In genomic region chr5:37378066-37378465, GRCh38 we compare ENCODE assay signal across 7 cellular contexts. TPM values are rescaled to one million over a fixed set of nuclear protein-coding genes. Genes with fewer than 3 reads are reported as not detected.
DNase-seq lines count a peak whose midpoint lies in the region; ATAC-seq and TF ChIP-seq lines count a peak whose summit lies in the region.
"Not testable (repeated sequence)": the region's sequence is repeated elsewhere in the genome, so short reads cannot be mapped to it uniquely, and the experiment has no call there.

No MANE protein-coding gene starts in this region.

- peaks cover 15% of the 10 kb centered on the region for H3K36me3 Mint-ChIP-seq in CD4-positive, alpha-beta T cell (ENCODE audit: low read depth)
- not testable (repeated sequence) for H3K36me3 Mint-ChIP-seq in WTC11; activated naive CD8-positive, alpha-beta T cell; chondrocyte (ENCODE audit: low read depth); naive thymus-derived CD4-positive, alpha-beta T cell
- peaks cover 27% of the 10 kb centered on the region for H3K36me3 Mint-ChIP-seq in activated T-cell treated with anti-CD3 and anti-CD28 coated beads, Interleukin-2, amount 50 U/mL, for 24 hours (ENCODE audit: low read depth)

- peak overlapping the region; percentile 74 for H3K4me3 Mint-ChIP-seq in CD4-positive, alpha-beta T cell
- peak overlapping the region; percentile 45 for H3K4me3 Mint-ChIP-seq in WTC11
- H3K4me3 Mint-ChIP-seq in activated T-cell treated with anti-CD3 and anti-CD28 coated beads, Interleukin-2, amount 50 U/mL, for 24 hours: peak overlapping the region; percentile 95
- peak overlapping the region; percentile 96 for H3K4me3 Mint-ChIP-seq in activated naive CD8-positive, alpha-beta T cell
- not testable (repeated sequence) for H3K4me3 Mint-ChIP-seq in chondrocyte (ENCODE audit: unreplicated experiment)
- H3K4me3 Mint-ChIP-seq in naive thymus-derived CD4-positive, alpha-beta T cell: peak overlapping the region in 9 of 10 donors; percentile 51 to 98 (median 71)

- H2BK120ac ChIP-seq in trophoblast cell (ENCODE audit: insufficient read depth, low read length, poor library complexity): not testable (repeated sequence)

- not testable (repeated sequence) for H3K18ac ChIP-seq in trophoblast cell (ENCODE audit: low read length)

- not testable (repeated sequence) for ATAC-seq in CD4-positive, alpha-beta T cell (ENCODE audit: poor library complexity); WTC11; naive thymus-derived CD4-positive, alpha-beta T cell

- not testable (repeated sequence) for H2BK12ac ChIP-seq in trophoblast cell (ENCODE audit: low read length)

- H3K9ac ChIP-seq in trophoblast cell (ENCODE audit: low read length): not testable (repeated sequence)

- H3K27me3 Mint-ChIP-seq in CD4-positive, alpha-beta T cell; activated T-cell treated with anti-CD3 and anti-CD28 coated beads, Interleukin-2, amount 50 U/mL, for 24 hours; activated naive CD8-positive, alpha-beta T cell; chondrocyte (ENCODE audit: low read depth); naive thymus-derived CD4-positive, alpha-beta T cell: not testable (repeated sequence)
- peaks cover 19% of the 10 kb centered on the region for H3K27me3 Mint-ChIP-seq in WTC11 (ENCODE audit: low read depth)

- not testable (repeated sequence) for H3K4me3 ChIP-seq in naive thymus-derived CD4-positive, alpha-beta T cell (ENCODE audit: low read length); trophoblast cell (ENCODE audit: low read depth, low read length)

- not testable (repeated sequence) for H3K79me1 ChIP-seq in trophoblast cell (ENCODE audit: low read length)

- H3K9me3 ChIP-seq in CD4-positive, alpha-beta T cell (ENCODE audit: control insufficient read depth, low read length); naive thymus-derived CD4-positive, alpha-beta T cell (ENCODE audit: control insufficient read depth in 2 of 3, low read length in 3 of 3); trophoblast cell (ENCODE audit: insufficient read depth, low read depth, low read length): not testable (repeated sequence)

- peak overlapping the region; percentile 69 for H3K27ac Mint-ChIP-seq in CD4-positive, alpha-beta T cell
- not testable (repeated sequence) for H3K27ac Mint-ChIP-seq in WTC11; activated naive CD8-positive, alpha-beta T cell; chondrocyte (ENCODE audit: unreplicated experiment)
- peak overlapping the region; percentile 50 for H3K27ac Mint-ChIP-seq in activated T-cell treated with anti-CD3 and anti-CD28 coated beads, Interleukin-2, amount 50 U/mL, for 24 hours
- peak overlapping the region in 3 of 9 donors; percentile 21 to 55 (median 36) for H3K27ac Mint-ChIP-seq in naive thymus-derived CD4-positive, alpha-beta T cell

- not testable (repeated sequence) for H3K4ac ChIP-seq in trophoblast cell (ENCODE audit: low read depth, low read length)

- not testable (repeated sequence) for H2BK5ac ChIP-seq in trophoblast cell (ENCODE audit: low read depth, low read length, poor library complexity)

- not testable (repeated sequence) for H3K27me3 ChIP-seq in CD4-positive, alpha-beta T cell (ENCODE audit: control insufficient read depth, insufficient read depth, low read length); naive thymus-derived CD4-positive, alpha-beta T cell (ENCODE audit: control insufficient read depth in 2 of 2, insufficient read depth in 2 of 2, low read length in 2 of 2); trophoblast cell (ENCODE audit: insufficient read depth, low read length)

- not testable (repeated sequence) for H2AK5ac ChIP-seq in trophoblast cell (ENCODE audit: low read length)

- DNase-seq in CD4-positive, alpha-beta T cell; WTC11 (ENCODE audit: low spot score); activated T-cell treated with anti-CD3 and anti-CD28 coated beads, Interleukin-2, amount 50 U/mL, for 24 hours; naive thymus-derived CD4-positive, alpha-beta T cell; trophoblast cell: not testable (repeated sequence)
- peak; percentile 29 for DNase-seq in chondrocyte (ENCODE audit: low spot score)

- not testable (repeated sequence) for TF ChIP-seq CTCF in CD4-positive, alpha-beta T cell (IDR thresholded peaks at IDR 0.05); WTC11 (IDR thresholded peaks at IDR 0.05); chondrocyte (IDR thresholded peaks at IDR 0.05)

- intact Hi-C loops in CD4-positive, alpha-beta T cell (cut with DNase I, micrococcal nuclease): not testable (repeated sequence)
- intact Hi-C loops in naive thymus-derived CD4-positive, alpha-beta T cell (cut with micrococcal nuclease): loop anchor here in 1 of 2 donors (10.0 kb wide), 1 partner anchor 163 kb away; no protein-coding TSS in a partner anchor

- not testable (repeated sequence) for H3K14ac ChIP-seq in trophoblast cell (ENCODE audit: low read length)

- H3K4me1 ChIP-seq in naive thymus-derived CD4-positive, alpha-beta T cell (ENCODE audit: control insufficient read depth in 2 of 2, insufficient read depth in 2 of 2, low read length in 2 of 2); trophoblast cell (ENCODE audit: control insufficient read depth in 1 of 2, insufficient read depth in 2 of 2, low read length in 2 of 2): not testable (repeated sequence)

- H4K91ac ChIP-seq in trophoblast cell (ENCODE audit: low read depth, low read length): not testable (repeated sequence)

- H3K27ac ChIP-seq in CD4-positive, alpha-beta T cell (ENCODE audit: low read depth, low read length); naive thymus-derived CD4-positive, alpha-beta T cell (ENCODE audit: low read depth, low read length); trophoblast cell (ENCODE audit: low read depth, low read length): not testable (repeated sequence)

- H3K4me2 ChIP-seq in trophoblast cell (ENCODE audit: low read length): not testable (repeated sequence)

- peaks cover 18% of the 10 kb centered on the region for H3K4me1 Mint-ChIP-seq in CD4-positive, alpha-beta T cell (ENCODE audit: low read depth)
- H3K4me1 Mint-ChIP-seq in WTC11: not testable (repeated sequence)
- peaks cover 12% of the 10 kb centered on the region for H3K4me1 Mint-ChIP-seq in activated T-cell treated with anti-CD3 and anti-CD28 coated beads, Interleukin-2, amount 50 U/mL, for 24 hours (ENCODE audit: low read depth)
- peaks cover 13% of the 10 kb centered on the region for H3K4me1 Mint-ChIP-seq in activated naive CD8-positive, alpha-beta T cell (ENCODE audit: low read depth)
- H3K4me1 Mint-ChIP-seq in chondrocyte (ENCODE audit: low read depth): peaks cover 11% of the 10 kb centered on the region
- peaks cover 12 to 20% (median 18%) of the 10 kb centered on the region in 7 donors for H3K4me1 Mint-ChIP-seq in naive thymus-derived CD4-positive, alpha-beta T cell

- not testable (repeated sequence) for H3K36me3 ChIP-seq in naive thymus-derived CD4-positive, alpha-beta T cell (ENCODE audit: control insufficient read depth in 2 of 3, insufficient read depth in 3 of 3, low read length in 3 of 3); trophoblast cell (ENCODE audit: control insufficient read depth in 1 of 2, insufficient read depth in 2 of 2, low read length in 2 of 2)

- H3K23ac ChIP-seq in trophoblast cell (ENCODE audit: low read length): not testable (repeated sequence)

- H4K12ac ChIP-seq in trophoblast cell (ENCODE audit: low read depth, low read length): not testable (repeated sequence)

- not testable (repeated sequence) for H3K79me2 ChIP-seq in trophoblast cell (ENCODE audit: control insufficient read depth, insufficient read depth, low read length, poor library complexity)

- no CpG with 5 or more reads among the region's 12 CpGs for WGBS in trophoblast cell (ENCODE audit: extremely low coverage, insufficient coverage, insufficient read length)

- not testable (repeated sequence) for H2AFZ ChIP-seq in trophoblast cell (ENCODE audit: insufficient read depth, low read length, poor library complexity)

- POLR2A ChIA-PET in CD4-positive, alpha-beta T cell (lab: Charles Lee); WTC11 (lab: Charles Lee): not testable (repeated sequence)
- POLR2A ChIA-PET in naive thymus-derived CD4-positive, alpha-beta T cell (lab: Charles Lee): interaction anchor here (1.9 kb wide), 1 partner anchor 501 kb away, joined by 8 read pairs; the partner anchor contains the start of gene NIPBL

- CTCF ChIA-PET in CD4-positive, alpha-beta T cell (lab: Charles Lee): interaction anchor here (0.9 to 2.0 kb wide), 3 partner anchors 8 to 29 kb away, joined by 3 to 43 read pairs (median 6); partner anchors contain the start of gene NUP155
- CTCF ChIA-PET in WTC11 (lab: Charles Lee); naive thymus-derived CD4-positive, alpha-beta T cell (lab: Charles Lee): not testable (repeated sequence)

- peak overlapping the region; percentile 28 for H4K8ac ChIP-seq in trophoblast cell (ENCODE audit: low read depth, low read length)

- not testable (repeated sequence) for H3K9me3 Mint-ChIP-seq in CD4-positive, alpha-beta T cell; WTC11; activated T-cell treated with anti-CD3 and anti-CD28 coated beads, Interleukin-2, amount 50 U/mL, for 24 hours; activated naive CD8-positive, alpha-beta T cell (ENCODE audit: low read depth); chondrocyte (ENCODE audit: low read depth); naive thymus-derived CD4-positive, alpha-beta T cell

RNA-seq across cellular contexts. Expression of gene WDR70, which starts 1.1 kb away (rescaled TPM):
- total RNA-seq in CD4-positive, alpha-beta T cell: 10 to 100 TPM; 24.5 to 34.6 TPM
- total RNA-seq in WTC11 (2021) (35.0 to 43.4 TPM (median 37.8 TPM) in 3 replicates), chondrocyte (19.0 to 35.1 TPM (median 23.6 TPM) in 3 replicates)
- total RNA-seq in naive thymus-derived CD4-positive, alpha-beta T cell: 10 to 100 TPM; 33.5 to 41.4 (median 39.7) TPM
- 10 to 100 TPM; 17.7 to 19.1 TPM for polyA plus RNA-seq in naive thymus-derived CD4-positive, alpha-beta T cell
- polyA plus RNA-seq in trophoblast cell (2013): 30.2 and 32.1 TPM in 2 replicates

RNA-seq across cellular contexts. Expression of gene NUP155, which starts 7.2 kb away (rescaled TPM):
- 10 to 100 TPM; 21.6 to 26.0 TPM for total RNA-seq in CD4-positive, alpha-beta T cell
- 74.2 to 92.1 TPM (median 76.1 TPM) in 3 replicates for total RNA-seq in WTC11 (2021)
- 19.3 to 26.1 TPM (median 19.3 TPM) in 3 replicates for total RNA-seq in chondrocyte
- 10 to 100 TPM; 21.3 to 51.2 (median 26.4) TPM for total RNA-seq in naive thymus-derived CD4-positive, alpha-beta T cell
- polyA plus RNA-seq in naive thymus-derived CD4-positive, alpha-beta T cell: 10 to 100 TPM; 18.7 to 24.6 TPM
- 24.7 TPM in 2 replicates for polyA plus RNA-seq in trophoblast cell (2013)
